Comparison of ENCODE assay signal across 26 cellular contexts in the genomic region with DNA sequence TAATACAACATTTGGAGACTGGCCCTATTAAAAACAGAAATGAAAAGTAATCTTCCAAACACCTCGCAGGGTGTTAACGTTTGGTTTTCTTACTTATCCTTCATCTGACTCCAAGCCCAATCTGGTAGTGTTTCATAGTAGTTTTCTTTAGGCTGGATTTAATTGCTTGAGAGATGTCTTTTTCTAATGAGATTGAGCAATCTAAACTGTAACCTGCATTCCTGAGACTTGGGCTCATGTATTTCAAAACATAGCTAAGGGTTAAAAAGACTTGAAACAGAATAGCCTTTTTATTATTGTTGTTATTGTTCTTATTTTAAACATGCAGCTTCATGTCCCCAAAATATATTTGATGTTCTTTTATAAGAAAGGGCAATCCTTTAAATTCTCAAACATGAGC.
DNase-seq lines count a peak whose midpoint lies in the region; ATAC-seq and TF ChIP-seq lines count a peak whose summit lies in the region.
"Had no signal": no experiment of that assay in that cellular context is flagged by ENCODE, and none has a peak within 500 bp of the region (broad histone marks: within the 10 kb centered on the region; RNA-seq: fewer than 3 reads in every experiment).

No MANE protein-coding gene starts in this region.

- peaks cover 12% of the 10 kb centered on the region for H3K4me1 ChIP-seq in adipocyte (ENCODE audit: control insufficient read depth, insufficient read depth, low read length)
- H3K4me1 ChIP-seq: BLaER1 had no signal

- H3K27me3 ChIP-seq in adipocyte (replicated peaks; ENCODE audit: control insufficient read depth, insufficient read depth, low read length): no peaks in the 10 kb centered on the region
- H3K27me3 ChIP-seq: BLaER1 had no signal

- DNase-seq in HCEC 1CT: peak; percentile 13
- peak; percentile 33 for DNase-seq in adipocyte (ENCODE audit: low read depth)
- peak; percentile 10 for DNase-seq in epithelial cell of proximal tubule (ENCODE audit: low read depth)
- DNase-seq in iris pigment epithelial cell (ENCODE audit: low read depth): peak; percentile 62
- DNase-seq in NOMO-1 treated with DMSO at 0.1 percent for 48 hours (lab: John Stamatoyannopoulos, UW; ENCODE audit: unreplicated experiment): no peak
- no peak for DNase-seq in GM03348 (ENCODE audit: low spot score)
- no peak for DNase-seq in NCI-H2171 treated with DMSO at 0.1 percent for 48 hours (lab: John Stamatoyannopoulos, UW)
- DNase-seq: CD4-positive, CD25-positive, alpha-beta regulatory T cell; H9; HFFc6; NCI-H1092; NCI-H1417 treated with DMSO at 0.1 percent for 48 hours; NCI-H1694 treated with DMSO at 0.1 percent for 48 hours; NCI-H2081; NCI-H345; NCI-H774; NK-92 treated with Interleukin-12 subunit alpha and Interleukin-12 subunit beta, amount 100 ng/mL, for 24 hours; PC-9; RPMI8226; SHP77 had no signal

- no peaks in the 10 kb centered on the region for H3K36me3 ChIP-seq in adipocyte (ENCODE audit: control insufficient read depth, insufficient read depth, low read length, severe bottlenecking)
- H3K36me3 ChIP-seq: BLaER1 had no signal

- no peak for TF ChIP-seq CTCF in epithelial cell of proximal tubule (conservative IDR thresholded peaks at IDR 0.05; ENCODE audit: low read depth, low read length)

- ATAC-seq in HG02981 (IDR thresholded peaks at IDR 0.05; ENCODE audit: unreplicated experiment): no peak
- ATAC-seq: GM12878, GM23338 had no signal

- no peak overlapping the region for H3K9ac ChIP-seq in adipocyte (ENCODE audit: low read length)
- H3K9ac ChIP-seq: BLaER1, KMS-11 had no signal

- H3K4me3 ChIP-seq in adipocyte (ENCODE audit: low read length) (no peak overlapping the region), epithelial cell of proximal tubule (ENCODE audit: low read depth, low read length) (no peak overlapping the region)
- H3K4me3 ChIP-seq: BLaER1, GM12878, GM23338, PC-9, SK-N-MC had no signal

- H3K9me3 ChIP-seq in adipocyte (ENCODE audit: control insufficient read depth, low read length): no peaks in the 10 kb centered on the region

Comparison
In these comparisons a context has a peak if more than half of its experiments do, and no peak if none do; other contexts are left out.
1. DNase-seq: peak in HCEC 1CT (single experiment), adipocyte (single experiment), epithelial cell of proximal tubule (single experiment) and iris pigment epithelial cell (single experiment); none in NOMO-1 treated with DMSO at 0.1 percent for 48 hours (single experiment), GM03348 (single experiment) and NCI-H2171 treated with DMSO at 0.1 percent for 48 hours (single experiment).